Comparison of ENCODE assay signal across 1 cellular context in the genomic region with DNA sequence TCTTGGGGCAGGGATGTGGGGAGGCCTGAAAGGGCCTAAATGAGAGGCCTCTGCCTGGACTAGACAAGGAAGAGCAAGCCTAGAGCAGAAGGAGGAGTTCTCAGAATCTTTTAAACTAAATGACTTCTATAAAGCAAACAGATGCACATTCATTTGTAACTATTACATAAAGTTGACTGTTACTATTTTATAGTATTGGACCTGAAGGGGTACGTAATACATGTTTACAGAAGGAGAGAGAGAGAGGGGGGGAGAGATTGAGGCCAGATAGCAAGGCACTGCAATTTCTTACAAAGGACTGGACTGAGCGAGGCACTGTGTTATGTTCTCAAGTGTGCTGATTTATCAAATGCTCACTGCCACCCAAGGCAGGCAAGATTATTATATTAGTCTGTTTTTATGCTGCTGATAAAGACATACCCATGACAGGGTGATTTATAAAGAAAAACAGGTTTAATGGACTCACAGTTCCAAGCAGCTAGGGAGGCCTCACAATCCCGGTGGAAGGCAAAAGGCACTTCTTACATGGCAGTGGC.
A peak's percentile ranks its signal among the peaks of the same experiment; 100 is the strongest.
TF ChIP-seq lines count a peak whose summit lies in the region.

No MANE protein-coding gene starts in this region.

TF ChIP-seq in SK-N-SH treated with all-trans-retinoic acid at 6 μM for 48 hours, 23 proteins besides CTCF, POLR2A, EP300 and RAD21 (continued from another document):
- TF ChIP-seq, protein P1, sequence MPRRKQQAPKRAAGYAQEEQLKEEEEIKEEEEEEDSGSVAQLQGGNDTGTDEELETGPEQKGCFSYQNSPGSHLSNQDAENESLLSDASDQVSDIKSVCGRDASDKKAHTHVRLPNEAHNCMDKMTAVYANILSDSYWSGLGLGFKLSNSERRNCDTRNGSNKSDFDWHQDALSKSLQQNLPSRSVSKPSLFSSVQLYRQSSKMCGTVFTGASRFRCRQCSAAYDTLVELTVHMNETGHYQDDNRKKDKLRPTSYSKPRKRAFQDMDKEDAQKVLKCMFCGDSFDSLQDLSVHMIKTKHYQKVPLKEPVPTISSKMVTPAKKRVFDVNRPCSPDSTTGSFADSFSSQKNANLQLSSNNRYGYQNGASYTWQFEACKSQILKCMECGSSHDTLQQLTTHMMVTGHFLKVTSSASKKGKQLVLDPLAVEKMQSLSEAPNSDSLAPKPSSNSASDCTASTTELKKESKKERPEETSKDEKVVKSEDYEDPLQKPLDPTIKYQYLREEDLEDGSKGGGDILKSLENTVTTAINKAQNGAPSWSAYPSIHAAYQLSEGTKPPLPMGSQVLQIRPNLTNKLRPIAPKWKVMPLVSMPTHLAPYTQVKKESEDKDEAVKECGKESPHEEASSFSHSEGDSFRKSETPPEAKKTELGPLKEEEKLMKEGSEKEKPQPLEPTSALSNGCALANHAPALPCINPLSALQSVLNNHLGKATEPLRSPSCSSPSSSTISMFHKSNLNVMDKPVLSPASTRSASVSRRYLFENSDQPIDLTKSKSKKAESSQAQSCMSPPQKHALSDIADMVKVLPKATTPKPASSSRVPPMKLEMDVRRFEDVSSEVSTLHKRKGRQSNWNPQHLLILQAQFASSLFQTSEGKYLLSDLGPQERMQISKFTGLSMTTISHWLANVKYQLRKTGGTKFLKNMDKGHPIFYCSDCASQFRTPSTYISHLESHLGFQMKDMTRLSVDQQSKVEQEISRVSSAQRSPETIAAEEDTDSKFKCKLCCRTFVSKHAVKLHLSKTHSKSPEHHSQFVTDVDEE (CRISPR knock-in tag; IDR thresholded peaks at IDR 0.05), result peak; percentile 33; the same call in 1 of the 2 replicates
- TF ChIP-seq, protein P2, sequence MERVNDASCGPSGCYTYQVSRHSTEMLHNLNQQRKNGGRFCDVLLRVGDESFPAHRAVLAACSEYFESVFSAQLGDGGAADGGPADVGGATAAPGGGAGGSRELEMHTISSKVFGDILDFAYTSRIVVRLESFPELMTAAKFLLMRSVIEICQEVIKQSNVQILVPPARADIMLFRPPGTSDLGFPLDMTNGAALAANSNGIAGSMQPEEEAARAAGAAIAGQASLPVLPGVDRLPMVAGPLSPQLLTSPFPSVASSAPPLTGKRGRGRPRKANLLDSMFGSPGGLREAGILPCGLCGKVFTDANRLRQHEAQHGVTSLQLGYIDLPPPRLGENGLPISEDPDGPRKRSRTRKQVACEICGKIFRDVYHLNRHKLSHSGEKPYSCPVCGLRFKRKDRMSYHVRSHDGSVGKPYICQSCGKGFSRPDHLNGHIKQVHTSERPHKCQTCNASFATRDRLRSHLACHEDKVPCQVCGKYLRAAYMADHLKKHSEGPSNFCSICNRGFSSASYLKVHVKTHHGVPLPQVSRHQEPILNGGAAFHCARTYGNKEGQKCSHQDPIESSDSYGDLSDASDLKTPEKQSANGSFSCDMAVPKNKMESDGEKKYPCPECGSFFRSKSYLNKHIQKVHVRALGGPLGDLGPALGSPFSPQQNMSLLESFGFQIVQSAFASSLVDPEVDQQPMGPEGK (CRISPR knock-in tag; IDR thresholded peaks at IDR 0.05; ENCODE audit: borderline replicate concordance), result no peak
- TF ChIP-seq ZC3H10 (CRISPR knock-in tag; IDR thresholded peaks at IDR 0.05), result no peak
- no peak for TF ChIP-seq SNAI2 (CRISPR knock-in tag; IDR thresholded peaks at IDR 0.05)
- no peak for TF ChIP-seq BACH2 (CRISPR knock-in tag; IDR thresholded peaks at IDR 0.05; ENCODE audit: borderline replicate concordance)
- TF ChIP-seq TCF4 (CRISPR knock-in tag; IDR thresholded peaks at IDR 0.05; ENCODE audit: borderline replicate concordance), result peak; percentile 55; the same call in 1 of the 2 replicates
- TF ChIP-seq ISL1 (CRISPR knock-in tag; IDR thresholded peaks at IDR 0.05), result 0 out of 2 replicates have a peak, but pooled peaks have one; percentile 16
- TF ChIP-seq ZFP3 (CRISPR knock-in tag; IDR thresholded peaks at IDR 0.05), result no peak
- TF ChIP-seq, protein P3, sequence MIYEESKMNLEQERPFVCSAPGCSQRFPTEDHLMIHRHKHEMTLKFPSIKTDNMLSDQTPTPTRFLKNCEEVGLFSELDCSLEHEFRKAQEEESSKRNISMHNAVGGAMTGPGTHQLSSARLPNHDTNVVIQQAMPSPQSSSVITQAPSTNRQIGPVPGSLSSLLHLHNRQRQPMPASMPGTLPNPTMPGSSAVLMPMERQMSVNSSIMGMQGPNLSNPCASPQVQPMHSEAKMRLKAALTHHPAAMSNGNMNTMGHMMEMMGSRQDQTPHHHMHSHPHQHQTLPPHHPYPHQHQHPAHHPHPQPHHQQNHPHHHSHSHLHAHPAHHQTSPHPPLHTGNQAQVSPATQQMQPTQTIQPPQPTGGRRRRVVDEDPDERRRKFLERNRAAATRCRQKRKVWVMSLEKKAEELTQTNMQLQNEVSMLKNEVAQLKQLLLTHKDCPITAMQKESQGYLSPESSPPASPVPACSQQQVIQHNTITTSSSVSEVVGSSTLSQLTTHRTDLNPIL (CRISPR knock-in tag; IDR thresholded peaks at IDR 0.05; ENCODE audit: low read depth), result no peak
